ENCODE assay signal across 1 cellular context in the genomic region with DNA sequence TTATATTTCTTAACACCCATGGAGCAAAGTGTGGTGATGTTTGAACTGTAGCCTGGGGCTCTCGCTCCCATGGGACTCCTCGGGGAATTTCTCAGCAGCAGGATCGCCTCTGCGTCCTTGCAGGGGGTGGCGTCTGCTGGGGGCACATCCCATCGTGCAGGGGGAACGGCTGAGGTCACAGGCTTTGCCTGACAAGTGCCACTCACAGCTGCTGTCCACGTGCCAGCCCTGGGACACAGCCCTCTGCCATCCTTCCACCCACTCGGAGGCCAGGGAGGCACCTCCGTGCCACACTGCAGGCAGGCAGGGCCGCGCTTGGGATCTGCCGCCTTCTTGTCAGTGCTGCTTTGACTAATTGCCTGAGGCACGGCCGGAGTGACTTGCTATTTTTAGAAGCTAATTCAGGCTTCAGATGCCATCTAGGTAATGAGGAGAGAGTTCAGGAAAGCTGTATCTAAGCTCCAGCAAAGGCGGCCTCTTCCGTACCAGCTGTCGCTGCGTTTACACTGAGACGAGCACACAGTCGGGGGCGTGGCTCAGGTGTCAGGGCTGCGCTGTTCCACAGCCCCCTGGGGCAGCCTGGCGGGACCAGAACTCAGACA.
A peak's percentile ranks its signal among the peaks of the same experiment; 100 is the strongest.
TF ChIP-seq lines count a peak whose summit lies in the region.

No MANE protein-coding gene starts in this region.

TF ChIP-seq in K562, 482 proteins besides CTCF, POLR2A, EP300 and RAD21:
- no peak for TF ChIP-seq ZNF143 (CRISPR knock-in tag; IDR thresholded peaks at IDR 0.05)
- 0 out of 2 replicates have a peak, but pooled peaks have one; percentile 57 for TF ChIP-seq ZBED1 (IDR thresholded peaks at IDR 0.05)
